14 cellular contexts compared by ENCODE assay signal in the genomic region with DNA sequence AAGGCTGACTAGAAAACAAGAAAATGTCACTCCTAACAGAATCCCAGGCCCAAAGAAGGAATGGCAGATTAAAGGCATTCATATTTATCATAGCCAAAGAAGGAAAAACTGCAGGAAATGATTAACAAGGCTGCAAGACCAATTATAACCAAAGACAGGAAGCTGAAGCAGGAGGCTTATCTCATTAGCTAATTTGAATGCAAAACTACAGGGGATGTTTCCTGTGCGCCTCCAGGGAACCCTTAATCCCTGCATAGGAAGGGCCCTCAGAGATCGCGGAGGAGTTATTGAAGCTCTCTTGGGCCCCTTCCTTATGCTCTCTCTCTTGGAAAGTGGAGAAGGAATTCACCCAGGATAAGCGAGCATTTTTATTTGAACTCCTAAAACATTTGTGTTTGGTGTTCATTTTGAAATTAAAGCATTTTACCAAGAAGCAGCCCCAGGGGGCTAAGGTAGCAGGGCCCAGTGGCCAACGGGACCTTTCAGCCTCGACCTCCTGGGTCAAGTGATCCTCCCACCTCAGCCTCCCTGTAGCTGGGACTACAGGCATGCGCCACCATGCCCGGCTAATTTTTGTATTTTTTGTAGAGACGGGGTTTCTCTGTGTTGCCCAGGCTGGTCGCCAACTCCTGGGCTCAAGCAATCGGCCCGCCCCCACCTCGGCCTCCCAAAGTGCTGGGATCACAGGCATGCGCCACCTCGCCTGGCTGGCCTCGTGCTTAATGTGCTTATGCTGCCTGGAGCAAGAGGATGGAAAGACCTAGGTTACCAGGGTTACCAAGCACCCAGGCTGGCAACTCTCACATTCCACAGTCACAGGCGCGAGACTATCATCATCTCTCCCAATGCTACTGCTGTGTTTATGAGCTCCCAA. TPM values are rescaled to one million over a fixed set of nuclear protein-coding genes. Genes with fewer than 3 reads are reported as not detected.
A peak's percentile ranks its signal among the peaks of the same experiment; 100 is the strongest.
DNase-seq lines count a peak whose midpoint lies in the region; ATAC-seq and TF ChIP-seq lines count a peak whose summit lies in the region.
"Had no signal": no experiment of that assay in that cellular context is flagged by ENCODE, and none has a peak within 500 bp of the region (broad histone marks: within the 10 kb centered on the region; RNA-seq: fewer than 3 reads in every experiment).

No MANE protein-coding gene starts in this region.

- BruUV-seq in OCI-LY7 (replicated peaks; lab: Mats Ljungman, UMichigan): no TSS peak

- H3K27me3 ChIP-seq in foreskin keratinocyte: no peaks in the 10 kb centered on the region
- H3K27me3 ChIP-seq in left lung: no peaks in the 10 kb centered on the region

- POLR2A ChIA-PET in OCI-LY7 (lab: Charles Lee): interaction anchor here (0.5 to 0.6 kb wide), 3 partner anchors 195 to 872 kb away, joined by 3 read pairs; no protein-coding TSS in a partner anchor

- 0 out of 2 replicates have a peak overlapping the region, but pooled peaks have one; percentile 18 for H3K4me2 ChIP-seq in OCI-LY7 (ENCODE audit: low read length)

- no peaks in the 10 kb centered on the region for H4K20me1 ChIP-seq in OCI-LY7 (ENCODE audit: insufficient read depth, low read length)

- no peaks in the 10 kb centered on the region for H3K79me2 ChIP-seq in OCI-LY7 (ENCODE audit: insufficient read depth, low read depth, low read length)

- intact Hi-C loops in OCI-LY7 (cut with micrococcal nuclease; ENCODE audit: unreplicated experiment) (no loop called here), left lung (cut with DNase I) (no loop called here)

- peak overlapping the region; percentile 73 for H2AFZ ChIP-seq in OCI-LY7 (ENCODE audit: low read length)

- H3K36me3 ChIP-seq in OCI-LY7 (ENCODE audit: insufficient read depth, low read length) (no peaks in the 10 kb centered on the region), left lung (no peaks in the 10 kb centered on the region)

- H3K4me1 ChIP-seq in OCI-LY7 (ENCODE audit: insufficient read depth, low read length, poor library complexity, severe bottlenecking): peaks cover 10% of the 10 kb centered on the region
- peaks cover 14% of the 10 kb centered on the region for H3K4me1 ChIP-seq in foreskin keratinocyte
- no peaks in the 10 kb centered on the region for H3K4me1 ChIP-seq in left lung

- DNase-seq in NCI-H82 (lab: John Stamatoyannopoulos, UW): peak; percentile 53
- DNase-seq in NCI-H82 treated with DMSO at 0.1 percent for 48 hours (lab: John Stamatoyannopoulos, UW; ENCODE audit: unreplicated experiment): no peak
- DNase-seq in OCI-LY7 (ENCODE audit: low spot score): peak; percentile 4
- DNase-seq in foreskin keratinocyte: no peak
- DNase-seq in retinal pigment epithelial cell (ENCODE audit: low read depth): peak; percentile 82
- DNase-seq in nucleus accumbens (lab: John Stamatoyannopoulos, UW): no peak
- DNase-seq in NCI-H1092 treated with DMSO at 0.1 percent for 48 hours (lab: John Stamatoyannopoulos, UW): no peak
- DNase-seq in left lung: no peak
- DNase-seq: ACHN; activated B cell treated with CpG ODN at 0.5 μM for 24 hours; NCI-H345; stimulated activated CD4-positive, alpha-beta T cell treated with anti-CD3 and anti-CD28 coated beads, Interleukin-2, amount 100 ng/mL, for 24 hours had no signal

- H3K27ac ChIP-seq in OCI-LY7 (ENCODE audit: low read depth, low read length, poor library complexity, severe bottlenecking): no peak overlapping the region
- no peak overlapping the region for H3K27ac ChIP-seq in foreskin keratinocyte
- no peak overlapping the region for H3K27ac ChIP-seq in left lung

- H3K4me3 ChIP-seq in OCI-LY7 (ENCODE audit: low read depth, low read length, poor library complexity, severe bottlenecking) (no peak overlapping the region), retinal pigment epithelial cell (ENCODE audit: low read length) (no peak overlapping the region), left lung (no peak overlapping the region)

- TF ChIP-seq CTCF in OCI-LY7 (conservative IDR thresholded peaks at IDR 0.05; ENCODE audit: low read length) (no peak), foreskin keratinocyte (conservative IDR thresholded peaks at IDR 0.05) (no peak), retinal pigment epithelial cell (conservative IDR thresholded peaks at IDR 0.05; ENCODE audit: low read depth, low read length) (no peak), left lung (IDR thresholded peaks at IDR 0.05) (no peak)

- CTCF ChIA-PET in OCI-LY7 (lab: Charles Lee; ENCODE audit: unreplicated experiment): interaction anchor here (0.6 kb wide), 1 partner anchor 317 kb away, joined by 3 read pairs; no protein-coding TSS in a partner anchor

- peak; percentile 43 for ATAC-seq in foreskin keratinocyte
- no peak for ATAC-seq in left lung
- ATAC-seq: Right ventricle myocardium inferior; stimulated activated effector memory CD8-positive, alpha-beta T cell treated with anti-CD3 and anti-CD28 coated beads, Interleukin-12 subunit alpha, Interleukin-12 subunit beta, amount 100 ng/mL, for 72 hours had no signal

- H3K9me3 ChIP-seq in OCI-LY7 (ENCODE audit: low read length) (no peaks in the 10 kb centered on the region), left lung (no peaks in the 10 kb centered on the region)

- H3K9me2 ChIP-seq in OCI-LY7 (ENCODE audit: insufficient read depth, low read length): no peaks in the 10 kb centered on the region

RNA-seq across cellular contexts. Expression of gene PROSER2, which starts 24.1 kb away (rescaled TPM):
- total RNA-seq in OCI-LY7 (2014; rRNA removed; shearing (Covaris generic)): not detected in 2 replicates
- total RNA-seq in OCI-LY7 (2022) (not detected in 2 replicates), foreskin keratinocyte (17.2 and 22.2 TPM in 2 replicates), left lung (10 to 100 TPM; 12.8 to 14.8 TPM)
- polyA plus RNA-seq in foreskin keratinocyte: 18.1 and 22.8 TPM in 2 replicates

RNA-seq across cellular contexts. Expression of gene ECHDC3, which starts 56.9 kb away (rescaled TPM):
- 0.26 TPM in 1 of 2 replicates, not detected in the other for total RNA-seq in OCI-LY7 (2014; rRNA removed; shearing (Covaris generic))
- total RNA-seq in OCI-LY7 (2022): not detected in 2 replicates
- 10.4 and 13.4 TPM in 2 replicates for total RNA-seq in foreskin keratinocyte
- 11.0 and 14.4 TPM in 2 replicates for polyA plus RNA-seq in foreskin keratinocyte
- total RNA-seq in left lung: 10 to 100 TPM; 24.9 to 32.6 TPM

Comparison
In these comparisons a context has a peak if more than half of its experiments do, and no peak if none do; other contexts are left out.
1. DNase-seq: peak in NCI-H82 (single experiment), OCI-LY7 (single experiment) and retinal pigment epithelial cell (single experiment); none in NCI-H82 treated with DMSO at 0.1 percent for 48 hours (single experiment), foreskin keratinocyte (0 of 2), nucleus accumbens (0 of 56), NCI-H1092 treated with DMSO at 0.1 percent for 48 hours (single experiment) and left lung (0 of 2).
2. RNA of gene PROSER2, which starts 24.1 kb away (total RNA-seq): 17.2 to 22.2 TPM in foreskin keratinocyte and 12.8 to 14.8 TPM in left lung; not detected in OCI-LY7; every median in the first group is over 10 times any median in the second.